7 cellular contexts compared by ENCODE assay signal in genomic region chr20:57707849-57708693, GRCh38. TPM values are rescaled to one million over a fixed set of nuclear protein-coding genes. Genes with fewer than 3 reads are reported as not detected.
DNase-seq lines count a peak whose midpoint lies in the region; ATAC-seq, FAIRE-seq and TF ChIP-seq lines count a peak whose summit lies in the region.

No MANE protein-coding gene starts in this region.

- H4K20me1 ChIP-seq in Karpas-422 (ENCODE audit: insufficient read depth, low read depth, low read length) (peaks cover 37% of the 10 kb centered on the region), GM12878 (ENCODE audit: control insufficient read depth, insufficient read depth) (no peaks in the 10 kb centered on the region)

- no peak for TF ChIP-seq POLR2A in GM12878 (IDR thresholded peaks at IDR 0.05; ENCODE audit: low read depth, low read length)

- intact Hi-C loops in GM12878 (cut with micrococcal nuclease; ENCODE audit: unreplicated experiment): no loop called here
- intact Hi-C loops in left colon (cut with DNase I, micrococcal nuclease): no loop called here

- 0 out of 2 replicates have a peak overlapping the region, but pooled peaks have one; percentile 26 for H3K9ac ChIP-seq in Karpas-422 (ENCODE audit: low read length)
- H3K9ac ChIP-seq in GM12878 (ENCODE audit: control insufficient read depth, insufficient read depth, low read length): no peak overlapping the region

- in situ Hi-C loops in GM12878 (cut with MboI) (no loop called here), GM13976 (cut with MboI; ENCODE audit: low sequenced_read_pairs, unreplicated experiment) (no loop called here)

- H3K9me3 ChIP-seq in Karpas-422 (ENCODE audit: low read length): no peaks in the 10 kb centered on the region
- H3K9me3 ChIP-seq in GM12878 (replicated peaks; ENCODE audit: control insufficient read depth, insufficient read depth, low read length): no peaks in the 10 kb centered on the region

- H3K4me3 ChIP-seq in Karpas-422 (ENCODE audit: low read length) (peak overlapping the region; percentile 54; the same call in 1 of the 2 replicates), GM12878 (peak overlapping the region; percentile 16; the same call in 1 of the 2 replicates)

- CTCF ChIA-PET in GM12878 (lab: Yijun Ruan, JAX): no interaction called here

- DNase-seq in Karpas-422: no peak
- DNase-seq in GM12878 (ENCODE audit: low read depth, low spot score): no peak
- peak in 1 of 2 donors; percentile 42 for DNase-seq in left colon
- peak; percentile 40 for DNase-seq in superior temporal gyrus (ENCODE audit: extremely low spot score)
- DNase-seq in amniotic stem cell (lab: John Stamatoyannopoulos, UW): no peak
- no peak for DNase-seq in NCI-H226
- DNase-seq in GM13976 (ENCODE audit: low spot score): no peak

- H3K27me3 ChIP-seq in Karpas-422 (ENCODE audit: low read length) (no peaks in the 10 kb centered on the region), GM12878 (replicated peaks in 1 of 2; ENCODE audit: control insufficient read depth in 2 of 2, insufficient read depth in 2 of 2, low read length in 1 of 2) (peaks cover 7 to 11% of the 10 kb centered on the region in 2 experiments)

- no peaks in the 10 kb centered on the region for H3K9me2 ChIP-seq in Karpas-422 (replicated peaks; ENCODE audit: insufficient read depth, low read length)

- TF ChIP-seq CTCF in GM12878 (IDR thresholded peaks at IDR 0.05 in 2 of 3, conservative IDR thresholded peaks at IDR 0.05 in 1 of 3; ENCODE audit: control insufficient read depth in 2 of 3, extremely low read depth in 1 of 3, insufficient read depth in 1 of 3, low read depth in 3 of 3, low read length in 3 of 3) (no peak), GM13976 (IDR thresholded peaks at IDR 0.05; ENCODE audit: borderline replicate concordance, control extremely low read depth, extremely low read depth, insufficient read depth, missing control alignments) (no peak)

- no peak for TF ChIP-seq EP300 in GM12878 (IDR thresholded peaks at IDR 0.05; ENCODE audit: borderline replicate concordance in 1 of 2, control insufficient read depth in 1 of 2, low read depth in 2 of 2, low read length in 2 of 2)

- H3K27ac ChIP-seq in Karpas-422 (ENCODE audit: low read length) (no peak overlapping the region), GM12878 (ENCODE audit: control insufficient read depth, insufficient read depth) (no peak overlapping the region)

- no peak for ATAC-seq in GM12878
- ATAC-seq in left colon: peak; percentile 8

- RAD21 ChIA-PET in GM12878 (lab: Charles Lee; ENCODE audit: unreplicated experiment): no interaction called here

- 54% methylated on average over 23 of the region's 23 CpGs for WGBS in GM12878 (ENCODE audit: insufficient coverage, insufficient replicate concordance, low lambda C conversion rate, missing lambda C conversion rate)

- H3K36me3 ChIP-seq in Karpas-422 (ENCODE audit: insufficient read depth, low read length): no peaks in the 10 kb centered on the region
- no peaks in the 10 kb centered on the region for H3K36me3 ChIP-seq in GM12878 (ENCODE audit: control insufficient read depth in 2 of 2, insufficient read depth in 2 of 2, low read length in 1 of 2)

- TF ChIP-seq RAD21 in GM12878 (IDR thresholded peaks at IDR 0.05; ENCODE audit: insufficient read depth, low read depth, low read length): no peak

- H3K4me2 ChIP-seq in Karpas-422 (ENCODE audit: low read depth, low read length, poor library complexity, severe bottlenecking): peak overlapping the region; percentile 39
- peak overlapping the region; percentile 27; the same call in 1 of the 2 replicates for H3K4me2 ChIP-seq in GM12878 (ENCODE audit: control insufficient read depth, insufficient read depth)

- POLR2A ChIA-PET in GM12878 (lab: Charles Lee): no interaction called here

- H3K79me2 ChIP-seq in Karpas-422 (ENCODE audit: low read length) (no peaks in the 10 kb centered on the region), GM12878 (ENCODE audit: control insufficient read depth, insufficient read depth, low read length) (no peaks in the 10 kb centered on the region)

- FAIRE-seq in GM12878 (lab: Jason Lieb, UNC): no peak

- H3K4me1 ChIP-seq in Karpas-422 (ENCODE audit: low read length) (peaks cover 59% of the 10 kb centered on the region), GM12878 (ENCODE audit: control insufficient read depth, insufficient read depth, low read length) (peaks cover 5% of the 10 kb centered on the region)

- SMC1A ChIA-PET in GM12878 (lab: Charles Lee; ENCODE audit: uncharacterized antibody, unreplicated experiment): interaction anchor here (1.5 kb wide), 1 partner anchor 8 kb away, joined by 3 read pairs; no protein-coding TSS in a partner anchor

- no TSS peak for BruUV-seq in GM12878 (replicated peaks; lab: Mats Ljungman, UMichigan)

- no peak overlapping the region for H2AFZ ChIP-seq in Karpas-422 (ENCODE audit: low read length)
- no peak overlapping the region for H2AFZ ChIP-seq in GM12878 (ENCODE audit: control insufficient read depth, low read depth, low read length)

TF ChIP-seq in GM12878, 131 proteins besides CTCF, POLR2A, EP300 and RAD21 (continues in another document):
- TF ChIP-seq MEF2A (IDR thresholded peaks at IDR 0.05; ENCODE audit: insufficient read depth, low read depth, low read length) (no peak), ZNF217 (IDR thresholded peaks at IDR 0.05) (no peak), SMAD1 (IDR thresholded peaks at IDR 0.05; ENCODE audit: low read depth, partially characterized antibody) (no peak), NKRF (conservative IDR thresholded peaks at IDR 0.05) (no peak), JUNB (IDR thresholded peaks at IDR 0.05) (no peak), RELA (IDR thresholded peaks at IDR 0.05; ENCODE audit: borderline replicate concordance, partially characterized antibody) (no peak), IRF4 (IDR thresholded peaks at IDR 0.05; ENCODE audit: low read depth, low read length) (no peak), USF1 (IDR thresholded peaks at IDR 0.05; ENCODE audit: borderline replicate concordance, extremely low read length, insufficient read depth, low read depth, low read length) (no peak), MLLT1 (IDR thresholded peaks at IDR 0.05) (no peak), HCFC1 (IDR thresholded peaks at IDR 0.05; ENCODE audit: low read length) (no peak), IKZF2 (IDR thresholded peaks at IDR 0.05) (no peak)

RNA-seq across cellular contexts. Expression of gene PMEPA1, which starts 1.7 kb away (rescaled TPM):
- 1.6 and 1.9 TPM in 2 replicates for total RNA-seq in Karpas-422 (2014; rRNA removed; shearing (Covaris generic); ENCODE audit: low replicate concordance)
- total RNA-seq in GM12878 (2013; cell fraction: nucleolus; rRNA removed): 0.17 and 0.47 TPM in 2 replicates
- total RNA-seq in GM12878 (2014; rRNA removed) (not detected in 2 replicates), GM12878 (2014; rRNA removed; fragmentation: Illumina TruSeq; extraction: Trizol) (0.04 TPM in 1 of 2 replicates, not detected in the other), GM12878 (2021) (0.08 and 0.10 TPM in 2 replicates), left colon (10 to 100 TPM; 15.0 to 41.6 TPM)
- polyA plus RNA-seq in GM12878 (2011; ENCODE audit: low read depth): 0.08 TPM
- polyA plus RNA-seq in GM12878 (2011; rRNA removed) (0.03 and 0.07 TPM in 2 replicates), GM12878 (2014; fragmentation: Illumina TruSeq; extraction: Trizol) (0.03 and 0.04 TPM in 2 replicates), GM12878 (2014; fragmentation: Nextera tagmentation; extraction: Ambion mirVana) (under 1 TPM in 1 of 2 experiments, not detected in 1; 0.02 TPM), GM12878 (2014; rRNA removed) (0.03 and 0.04 TPM in 2 replicates), GM12878 (2016; fragmentation: Nextera tagmentation; extraction: Ambion mirVana) (under 1 TPM in 1 of 2 experiments, not detected in 1; 0.04 TPM)
- polyA plus RNA-seq in GM12878 (2011; cell fraction: cytosol; rRNA removed): 0.06 and 0.15 TPM in 2 replicates
- 0.10 and 0.12 TPM in 2 replicates for polyA plus RNA-seq in GM12878 (2011; cell fraction: nucleus; rRNA removed)
- polyA plus RNA-seq in GM12878 (2012): 0.39 and 0.58 TPM in 2 replicates
- 0.15 and 0.26 TPM in 2 replicates for polyA minus RNA-seq in GM12878 (2011; rRNA and poly(A)+ RNA removed)
- polyA minus RNA-seq in GM12878 (2011; cell fraction: cytosol; rRNA and poly(A)+ RNA removed): 0.42 TPM in 1 of 2 replicates, not detected in the other
- polyA minus RNA-seq in GM12878 (2011; cell fraction: nucleus; rRNA and poly(A)+ RNA removed): not detected in 2 replicates
